8 cellular contexts compared by ENCODE assay signal in genomic region chr9:35116539-35116897, GRCh38. TPM values are rescaled to one million over a fixed set of nuclear protein-coding genes. Genes with fewer than 3 reads are reported as not detected.
DNase-seq lines count a peak whose midpoint lies in the region; ATAC-seq and TF ChIP-seq lines count a peak whose summit lies in the region.

No MANE protein-coding gene starts in this region.

- DNase-seq in Peyer's patch = no peak
- DNase-seq in fibroblast of lung (ENCODE audit: low read depth in 2 of 2) = no peak
- no peak for DNase-seq in prostate gland (ENCODE audit: low spot score)
- DNase-seq in activated gamma-delta T cell (lab: John Stamatoyannopoulos, UW) = no peak
- no peak for DNase-seq in stimulated activated CD4-positive, alpha-beta T cell treated with anti-CD3 and anti-CD28 coated beads, Interleukin-2, amount 100 ng/mL, for 24 hours
- DNase-seq in pons (ENCODE audit: low spot score) = no peak
- no peak for DNase-seq in NCI-H774 (lab: John Stamatoyannopoulos, UW)

- H3K9ac ChIP-seq in fibroblast of lung (ENCODE audit: insufficient read depth, low read length) = no peak overlapping the region

- TF ChIP-seq CTCF in Peyer's patch (IDR thresholded peaks at IDR 0.05) (no peak), fibroblast of lung (conservative IDR thresholded peaks at IDR 0.05 in 1 of 2, IDR thresholded peaks at IDR 0.05 in 1 of 2; ENCODE audit: low read depth in 1 of 2, low read length in 2 of 2) (no peak), prostate gland (IDR thresholded peaks at IDR 0.05) (no peak)

- intact Hi-C loops in prostate gland (cut with DNase I) = loop anchor here (2.0 to 10.0 kb wide), 5 partner anchors 48 to 618 kb away; partner anchors contain the start of genes CREB3, TESK1, TLN1 and UNC13B

- H3K27me3 ChIP-seq in Peyer's patch (no peaks in the 10 kb centered on the region), fibroblast of lung (ENCODE audit: control insufficient read depth, insufficient read depth, low read length) (no peaks in the 10 kb centered on the region), prostate gland (replicated peaks; ENCODE audit: insufficient read depth) (no peaks in the 10 kb centered on the region)

- WGBS in prostate gland = 0% methylated on average over 12 of the region's 12 CpGs

- ATAC-seq in GM18511 (IDR thresholded peaks at IDR 0.05; ENCODE audit: unreplicated experiment) = peak; percentile 3

- no peaks in the 10 kb centered on the region for H4K20me1 ChIP-seq in fibroblast of lung (ENCODE audit: control insufficient read depth, extremely low read depth, insufficient read depth, low read length)

- H3K4me1 ChIP-seq in Peyer's patch (peaks cover 0 to 43% (median 17%) of the 10 kb centered on the region in 4 donors), fibroblast of lung (ENCODE audit: control insufficient read depth, extremely low read depth, insufficient read depth, low read length) (peaks cover 20% of the 10 kb centered on the region), prostate gland (replicated peaks) (peaks cover 15% of the 10 kb centered on the region)

- peak overlapping the region; percentile 100 for H3K4me2 ChIP-seq in fibroblast of lung (ENCODE audit: extremely low read depth, insufficient read depth, low read length)

- TF ChIP-seq POLR2A in Peyer's patch (IDR thresholded peaks at IDR 0.05) = peak in 1 of 2 donors; percentile 16
- TF ChIP-seq POLR2A in prostate gland (IDR thresholded peaks at IDR 0.05) = no peak

- peak overlapping the region; percentile 88 for H2AFZ ChIP-seq in fibroblast of lung (ENCODE audit: low read length)

- H3K4me3 ChIP-seq in Peyer's patch = peak overlapping the region; percentile 46 to 69 (median 60)
- H3K4me3 ChIP-seq in fibroblast of lung (replicated peaks in 1 of 4; ENCODE audit: control extremely low read depth in 1 of 4, insufficient read depth in 1 of 4, low read depth in 3 of 4, low read length in 4 of 4) = peak overlapping the region; percentile 70 to 93 (median 82)
- peak overlapping the region; percentile 45 to 49 for H3K4me3 ChIP-seq in prostate gland

- H3K36me3 ChIP-seq in Peyer's patch = no peaks in the 10 kb centered on the region
- no peaks in the 10 kb centered on the region for H3K36me3 ChIP-seq in fibroblast of lung (ENCODE audit: control insufficient read depth, insufficient read depth, low read length)
- H3K36me3 ChIP-seq in prostate gland = no peaks in the 10 kb centered on the region

- H3K9me3 ChIP-seq in Peyer's patch (no peaks in the 10 kb centered on the region), fibroblast of lung (ENCODE audit: control insufficient read depth, insufficient read depth, low read depth, low read length) (no peaks in the 10 kb centered on the region), prostate gland (no peaks in the 10 kb centered on the region)

- peak overlapping the region; percentile 78 to 94 (median 82) for H3K27ac ChIP-seq in Peyer's patch
- peak overlapping the region; percentile 94 for H3K27ac ChIP-seq in fibroblast of lung (ENCODE audit: insufficient read depth, low read length)
- H3K27ac ChIP-seq in prostate gland = peak overlapping the region; percentile 87 to 89

- peaks cover 12% of the 10 kb centered on the region for H3K79me2 ChIP-seq in fibroblast of lung (ENCODE audit: control insufficient read depth, insufficient read depth, low read length)

RNA-seq across cellular contexts. Expression of gene ATOSB, which starts 0.9 kb away (rescaled TPM):
- total RNA-seq in Peyer's patch (10 to 100 TPM in 3 of 4 donors, 1 to 10 TPM in 1; 4.1 to 31.5 (median 22.6) TPM), fibroblast of lung (8.7 and 18.2 TPM in 2 replicates), prostate gland (10 to 100 TPM; 15.9 to 21.3 TPM)
- 24.5 and 25.4 TPM in 2 replicates for polyA plus RNA-seq in fibroblast of lung
- 17.8 and 23.4 TPM in 2 replicates for polyA plus RNA-seq in fibroblast of lung (2012)
- polyA minus RNA-seq in fibroblast of lung (ENCODE audit: low replicate concordance) = 40.4 and 43.1 TPM in 2 replicates

RNA-seq across cellular contexts. Expression of gene STOML2, which starts 13.6 kb away (rescaled TPM):
- total RNA-seq in Peyer's patch = 100 to 1,000 TPM in 1 of 4 donors, 10 to 100 TPM in 3; 54.1 to 104 (median 88.7) TPM
- 170 and 178 TPM in 2 replicates for total RNA-seq in fibroblast of lung
- 94.0 and 144 TPM in 2 replicates for polyA plus RNA-seq in fibroblast of lung
- 100 and 153 TPM in 2 replicates for polyA plus RNA-seq in fibroblast of lung (2012)
- polyA minus RNA-seq in fibroblast of lung (ENCODE audit: low replicate concordance) = 141 and 161 TPM in 2 replicates
- 100 to 1,000 TPM; 100 to 114 TPM for total RNA-seq in prostate gland

RNA-seq across cellular contexts. Expression of gene PIGO, which starts 20.1 kb away (rescaled TPM):
- 10 to 100 TPM; 14.9 to 30.5 (median 27.0) TPM for total RNA-seq in Peyer's patch
- 7.4 and 14.0 TPM in 2 replicates for total RNA-seq in fibroblast of lung
- polyA plus RNA-seq in fibroblast of lung = 14.8 and 18.6 TPM in 2 replicates
- polyA plus RNA-seq in fibroblast of lung (2012) = 13.7 and 15.7 TPM in 2 replicates
- 29.3 and 54.6 TPM in 2 replicates for polyA minus RNA-seq in fibroblast of lung (ENCODE audit: low replicate concordance)
- total RNA-seq in prostate gland = 10 to 100 TPM; 29.9 to 30.7 TPM

RNA-seq across cellular contexts. Expression of gene FANCG, which starts 36.8 kb away (rescaled TPM):
- total RNA-seq in Peyer's patch (10 to 100 TPM; 14.4 to 40.4 (median 22.2) TPM), fibroblast of lung (9.2 and 12.2 TPM in 2 replicates), prostate gland (10 to 100 TPM; 12.9 to 16.8 TPM)
- 6.6 and 19.4 TPM in 2 replicates for polyA plus RNA-seq in fibroblast of lung
- 9.7 and 29.3 TPM in 2 replicates for polyA plus RNA-seq in fibroblast of lung (2012)
- polyA minus RNA-seq in fibroblast of lung (ENCODE audit: low replicate concordance) = 14.7 and 26.7 TPM in 2 replicates

RNA-seq across cellular contexts. Expression of gene VCP, which starts 44.1 kb away (rescaled TPM):
- 100 to 1,000 TPM; 124 to 244 (median 150) TPM for total RNA-seq in Peyer's patch
- total RNA-seq in fibroblast of lung = 220 and 340 TPM in 2 replicates
- polyA plus RNA-seq in fibroblast of lung = 298 and 306 TPM in 2 replicates
- polyA plus RNA-seq in fibroblast of lung (2012) = 323 and 361 TPM in 2 replicates
- polyA minus RNA-seq in fibroblast of lung (ENCODE audit: low replicate concordance) = 669 and 750 TPM in 2 replicates
- 100 to 1,000 TPM; 161 to 180 TPM for total RNA-seq in prostate gland
